Comparison of ENCODE assay signal across 17 cellular contexts in the genomic region with DNA sequence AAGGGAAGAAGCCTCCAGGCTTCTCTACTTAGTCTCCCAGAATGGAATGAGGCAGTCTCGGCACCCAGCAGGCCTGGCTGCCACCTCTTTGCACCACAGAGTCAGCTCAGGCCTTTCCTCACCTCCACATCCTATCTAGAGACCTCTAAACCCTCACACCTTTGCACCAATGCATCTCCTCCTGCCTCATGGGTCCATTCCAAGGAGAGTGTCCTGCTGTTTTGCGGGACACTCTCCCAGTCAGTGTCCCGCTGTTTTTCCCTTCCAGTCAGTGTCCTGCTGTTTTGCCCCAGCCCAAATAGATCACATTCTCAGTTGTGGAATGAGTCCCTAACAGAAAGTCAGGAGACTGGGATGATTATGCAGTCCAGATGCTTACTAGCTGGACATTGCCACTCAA.
DNase-seq lines count a peak whose midpoint lies in the region; ATAC-seq and TF ChIP-seq lines count a peak whose summit lies in the region.
"Had no signal": no experiment of that assay in that cellular context is flagged by ENCODE, and none has a peak within 500 bp of the region (broad histone marks: within the 10 kb centered on the region; RNA-seq: fewer than 3 reads in every experiment).

No MANE protein-coding gene starts in this region.

- H3K9ac ChIP-seq in HUES48 (ENCODE audit: low read depth, low read length), result peak overlapping the region; percentile 4; the same call in 1 of the 2 replicates
- H3K9ac ChIP-seq in muscle layer of colon (ENCODE audit: low read length), result no peak overlapping the region

- no peak for TF ChIP-seq POLR2A in vagina (IDR thresholded peaks at IDR 0.05)

- TF ChIP-seq CTCF in vagina (IDR thresholded peaks at IDR 0.05), result no peak

- H3K9me3 ChIP-seq in HUES48 (ENCODE audit: control insufficient read depth, insufficient read depth, low read length) (no peaks in the 10 kb centered on the region), muscle layer of colon (ENCODE audit: low read length) (no peaks in the 10 kb centered on the region), vagina (no peaks in the 10 kb centered on the region)
- H3K9me3 ChIP-seq: ascending aorta had no signal

- ATAC-seq in HG02678 (IDR thresholded peaks at IDR 0.05; ENCODE audit: unreplicated experiment), result no peak
- ATAC-seq: natural killer cell had no signal

- H3K4me1 ChIP-seq in HUES48 (ENCODE audit: control insufficient read depth, insufficient read depth, low read length) (peaks cover 37% of the 10 kb centered on the region), muscle layer of colon (ENCODE audit: insufficient read depth, low read length) (peaks cover 21% of the 10 kb centered on the region), vagina (peaks cover 42% of the 10 kb centered on the region)
- H3K4me1 ChIP-seq: ascending aorta had no signal

- no peak for DNase-seq in vagina (ENCODE audit: extremely low spot score in 2 of 2)
- no peak for DNase-seq in cerebellum (ENCODE audit: low spot score)
- DNase-seq in RPMI8226, result no peak
- DNase-seq: activated B cell treated with CpG ODN at 0.5 μM for 24 hours; activated CD4-positive, alpha-beta memory T cell treated with anti-CD3 and anti-CD28 coated beads, Interleukin-2, amount 10 ng/mL, durations not matched to agents 7 days and 5 days; activated naive CD4-positive, alpha-beta T cell; DMS79 treated with DMSO at 0.1 percent for 48 hours; GOT3; natural killer cell; NCI-H1694; NCI-H82; stimulated activated CD4-positive, alpha-beta T cell treated with anti-CD3 and anti-CD28 coated beads, Interleukin-12 subunit alpha, Interleukin-12 subunit beta, amount 100 ng/mL, for 4 hours had no signal

- intact Hi-C loops in vagina (cut with DNase I), result no loop called here

- no peaks in the 10 kb centered on the region for H3K36me3 ChIP-seq in HUES48 (ENCODE audit: control insufficient read depth, insufficient read depth, low read length)
- H3K36me3 ChIP-seq in muscle layer of colon (ENCODE audit: insufficient read depth, low read length), result no peaks in the 10 kb centered on the region
- H3K36me3 ChIP-seq in vagina, result no peaks in the 10 kb centered on the region
- H3K36me3 ChIP-seq: ascending aorta had no signal

- no peaks in the 10 kb centered on the region for H3K27me3 ChIP-seq in HUES48 (ENCODE audit: control insufficient read depth, insufficient read depth, low read length)
- H3K27me3 ChIP-seq in muscle layer of colon (ENCODE audit: control insufficient read depth in 1 of 2, insufficient read depth in 2 of 2, low read length in 2 of 2), result no peaks in the 10 kb centered on the region
- no peaks in the 10 kb centered on the region for H3K27me3 ChIP-seq in vagina
- H3K27me3 ChIP-seq: ascending aorta had no signal

- H3K27ac ChIP-seq in HUES48 (ENCODE audit: low read depth, low read length) (peak overlapping the region; percentile 74), cingulate gyrus (ENCODE audit: low read depth, low read length) (peak overlapping the region; percentile 33), muscle layer of colon (ENCODE audit: low read depth, low read length) (peak overlapping the region; percentile 44), vagina (peak overlapping the region; percentile 16)
- H3K27ac ChIP-seq: ascending aorta had no signal

- H3K4me3 ChIP-seq in HUES48 (ENCODE audit: low read depth, low read length), result no peak overlapping the region
- no peak overlapping the region for H3K4me3 ChIP-seq in muscle layer of colon (ENCODE audit: low read depth in 1 of 2, low read length in 2 of 2)
- no peak overlapping the region for H3K4me3 ChIP-seq in vagina
- H3K4me3 ChIP-seq: ascending aorta had no signal

Comparison
In these comparisons a context has a peak if more than half of its experiments do, and no peak if none do; other contexts are left out.
1. H3K27ac ChIP-seq: peak in every context shown above with its lines; median percentile 74 in HUES48; 44 in muscle layer of colon; 33 in cingulate gyrus; 16 in vagina.